ENCODE assay signal across 1 cellular context in genomic region chr7:974820-975681, GRCh38.
TF ChIP-seq lines count a peak whose summit lies in the region.

Gene COX19 (minus strand): TSS chr7:975549. CDS start chr7:975509, 40 bp downstream.

TF ChIP-seq in HEK293, 187 proteins besides CTCF, POLR2A, EP300 and RAD21 (continued from another document and continues in another):
- no peak for TF ChIP-seq REST (tag by site-specific recombination; IDR thresholded peaks at IDR 0.05)
- no peak for TF ChIP-seq ZNF302 (tag by site-specific recombination; IDR thresholded peaks at IDR 0.05; ENCODE audit: low read depth)
- TF ChIP-seq ZNF37A (tag by site-specific recombination; IDR thresholded peaks at IDR 0.05) = no peak
- no peak for TF ChIP-seq MYNN (tag by site-specific recombination; IDR thresholded peaks at IDR 0.05; ENCODE audit: borderline replicate concordance)
- TF ChIP-seq ZNF660 (tag by site-specific recombination; IDR thresholded peaks at IDR 0.05) = 0 out of 2 replicates have a peak, but pooled peaks have one; percentile 36
- TF ChIP-seq ZNF585B (tag by site-specific recombination; IDR thresholded peaks at IDR 0.05) = no peak
- TF ChIP-seq, protein P1, sequence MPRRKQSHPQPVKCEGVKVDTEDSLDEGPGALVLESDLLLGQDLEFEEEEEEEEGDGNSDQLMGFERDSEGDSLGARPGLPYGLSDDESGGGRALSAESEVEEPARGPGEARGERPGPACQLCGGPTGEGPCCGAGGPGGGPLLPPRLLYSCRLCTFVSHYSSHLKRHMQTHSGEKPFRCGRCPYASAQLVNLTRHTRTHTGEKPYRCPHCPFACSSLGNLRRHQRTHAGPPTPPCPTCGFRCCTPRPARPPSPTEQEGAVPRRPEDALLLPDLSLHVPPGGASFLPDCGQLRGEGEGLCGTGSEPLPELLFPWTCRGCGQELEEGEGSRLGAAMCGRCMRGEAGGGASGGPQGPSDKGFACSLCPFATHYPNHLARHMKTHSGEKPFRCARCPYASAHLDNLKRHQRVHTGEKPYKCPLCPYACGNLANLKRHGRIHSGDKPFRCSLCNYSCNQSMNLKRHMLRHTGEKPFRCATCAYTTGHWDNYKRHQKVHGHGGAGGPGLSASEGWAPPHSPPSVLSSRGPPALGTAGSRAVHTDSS (tag by site-specific recombination; IDR thresholded peaks at IDR 0.05) = no peak
- TF ChIP-seq ZNF214 (tag by site-specific recombination; IDR thresholded peaks at IDR 0.05; ENCODE audit: borderline replicate concordance) = no peak
- peak; percentile 79 for TF ChIP-seq ZFHX2 (tag by site-specific recombination; conservative IDR thresholded peaks at IDR 0.05)
- TF ChIP-seq TRIM28 (IDR thresholded peaks at IDR 0.05; ENCODE audit: borderline replicate concordance, low read length) = no peak
- TF ChIP-seq ZNF133 (tag by site-specific recombination; IDR thresholded peaks at IDR 0.05) = no peak
- TF ChIP-seq ZBTB10 (tag by site-specific recombination; IDR thresholded peaks at IDR 0.05) = peak; percentile 42; the same call in 1 of the 2 replicates
- no peak for TF ChIP-seq ZNF48 (tag by site-specific recombination; IDR thresholded peaks at IDR 0.05)
- peak; percentile 85 for TF ChIP-seq ZNF335 (tag by site-specific recombination; conservative IDR thresholded peaks at IDR 0.05)
- peak; percentile 62; the same call in 1 of the 2 replicates for TF ChIP-seq KLF17 (tag by site-specific recombination; IDR thresholded peaks at IDR 0.05)
- TF ChIP-seq, protein P2, sequence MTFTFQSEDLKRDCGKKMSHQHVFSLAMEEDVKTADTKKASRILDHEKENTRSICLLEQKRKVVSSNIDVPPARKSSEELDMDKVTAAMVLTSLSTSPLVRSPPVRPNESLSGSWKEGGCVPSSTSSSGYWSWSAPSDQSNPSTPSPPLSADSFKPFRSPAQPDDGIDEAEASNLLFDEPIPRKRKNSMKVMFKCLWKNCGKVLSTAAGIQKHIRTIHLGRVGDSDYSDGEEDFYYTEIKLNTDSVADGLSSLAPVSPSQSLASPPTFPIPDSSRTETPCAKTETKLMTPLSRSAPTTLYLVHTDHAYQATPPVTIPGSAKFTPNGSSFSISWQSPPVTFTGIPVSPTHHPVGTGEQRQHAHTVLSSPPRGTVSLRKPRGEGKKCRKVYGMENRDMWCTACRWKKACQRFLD (tag by site-specific recombination; IDR thresholded peaks at IDR 0.05) = no peak
- no peak for TF ChIP-seq SALL2 (tag by site-specific recombination; IDR thresholded peaks at IDR 0.05; ENCODE audit: borderline replicate concordance)
- TF ChIP-seq ZNF221 (tag by site-specific recombination; IDR thresholded peaks at IDR 0.05; ENCODE audit: borderline replicate concordance) = no peak
- TF ChIP-seq ZBTB20 (tag by site-specific recombination; IDR thresholded peaks at IDR 0.05) = peak; percentile 80
- 0 out of 2 replicates have a peak, but pooled peaks have one; percentile 27 for TF ChIP-seq ZNF600 (tag by site-specific recombination; IDR thresholded peaks at IDR 0.05)
- TF ChIP-seq ZNF138 (tag by site-specific recombination; IDR thresholded peaks at IDR 0.05; ENCODE audit: borderline replicate concordance) = no peak
- TF ChIP-seq GFI1B (tag by site-specific recombination; IDR thresholded peaks at IDR 0.05) = no peak
- peak; percentile 67; the same call in 1 of the 2 replicates for TF ChIP-seq ZNF76 (tag by site-specific recombination; IDR thresholded peaks at IDR 0.05; ENCODE audit: borderline replicate concordance, low read depth)
- TF ChIP-seq ZNF544 (tag by site-specific recombination; IDR thresholded peaks at IDR 0.05) = no peak
- no peak for TF ChIP-seq ZNF645 (tag by site-specific recombination; IDR thresholded peaks at IDR 0.05)
- TF ChIP-seq ZBTB11 (tag by site-specific recombination; conservative IDR thresholded peaks at IDR 0.05; ENCODE audit: low read depth) = peak; percentile 36; the same call in 1 of the 2 replicates
- TF ChIP-seq SP3 (tag by site-specific recombination; IDR thresholded peaks at IDR 0.05) = peak; percentile 67
- TF ChIP-seq ZBTB44 (tag by site-specific recombination; IDR thresholded peaks at IDR 0.05) = 0 out of 2 replicates have a peak, but pooled peaks have one; percentile 44
- peak; percentile 49; the same call in 1 of the 2 replicates for TF ChIP-seq ZBTB48 (tag by site-specific recombination; IDR thresholded peaks at IDR 0.05)
- peak; percentile 88 for TF ChIP-seq ZXDB (tag by site-specific recombination; IDR thresholded peaks at IDR 0.05)
- no peak for TF ChIP-seq ZNF121 (tag by site-specific recombination; IDR thresholded peaks at IDR 0.05)
- 0 out of 2 replicates have a peak, but pooled peaks have one; percentile 59 for TF ChIP-seq ZNF391 (tag by site-specific recombination; IDR thresholded peaks at IDR 0.05; ENCODE audit: borderline replicate concordance, low read depth)
- peak; percentile 63; the same call in 1 of the 2 replicates for TF ChIP-seq ZNF2 (tag by site-specific recombination; IDR thresholded peaks at IDR 0.05)
- TF ChIP-seq KLF1 (tag by site-specific recombination; IDR thresholded peaks at IDR 0.05) = peak; percentile 25; the same call in 1 of the 2 replicates
- no peak for TF ChIP-seq PRDM1 (tag by site-specific recombination; IDR thresholded peaks at IDR 0.05)
- TF ChIP-seq ZNF529 (tag by site-specific recombination; IDR thresholded peaks at IDR 0.05; ENCODE audit: insufficient replicate concordance) = no peak
- peak; percentile 69; the same call in 1 of the 2 replicates for TF ChIP-seq ZNF324 (tag by site-specific recombination; IDR thresholded peaks at IDR 0.05)
- TF ChIP-seq KLF16 (tag by site-specific recombination; IDR thresholded peaks at IDR 0.05) = 0 out of 2 replicates have a peak, but pooled peaks have one; percentile 39
- peak; percentile 80; the same call in 1 of the 2 replicates for TF ChIP-seq YY2 (tag by site-specific recombination; IDR thresholded peaks at IDR 0.05)
- TF ChIP-seq ZNF501 (tag by site-specific recombination; IDR thresholded peaks at IDR 0.05) = peak; percentile 77; the same call in 1 of the 2 replicates
